Comparison of ENCODE assay signal across 14 cellular contexts in the genomic region with DNA sequence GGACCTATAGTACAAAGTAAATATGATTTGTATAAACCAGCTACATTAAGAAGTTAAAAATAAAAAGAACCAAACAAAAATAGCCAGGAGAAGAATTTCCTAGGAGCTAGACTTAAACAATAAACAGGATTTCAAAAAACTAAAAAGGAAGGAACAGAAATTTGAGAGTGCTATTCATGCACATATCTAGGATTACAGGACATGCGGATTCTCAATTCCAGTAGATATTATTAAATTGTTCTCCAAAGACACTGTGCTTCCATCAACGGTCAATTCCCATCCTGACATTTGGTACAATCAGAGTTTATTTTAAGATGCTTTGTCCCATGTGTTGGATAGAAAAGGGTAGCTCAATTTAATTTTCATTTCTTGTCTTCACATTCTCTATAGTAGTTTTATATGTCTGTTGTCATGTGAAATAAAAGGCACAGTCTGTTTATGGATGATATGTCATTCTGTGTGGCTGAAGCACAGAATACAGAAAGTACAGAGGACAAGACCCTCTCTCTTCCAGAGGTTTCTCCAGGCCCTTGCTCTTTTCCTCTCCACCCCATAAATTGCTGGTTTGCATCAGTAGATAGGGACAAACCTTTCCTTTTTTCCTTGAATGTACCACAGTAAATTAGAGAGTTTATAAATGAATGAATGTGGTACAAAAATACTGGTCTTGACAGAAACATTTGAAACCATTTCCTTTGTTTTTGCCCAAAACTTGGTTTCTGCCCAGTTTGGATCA. TPM values are rescaled to one million over a fixed set of nuclear protein-coding genes. Genes with fewer than 3 reads are reported as not detected.
DNase-seq lines count a peak whose midpoint lies in the region; ATAC-seq and TF ChIP-seq lines count a peak whose summit lies in the region.
"Had no signal": no experiment of that assay in that cellular context is flagged by ENCODE, and none has a peak within 500 bp of the region (broad histone marks: within the 10 kb centered on the region; RNA-seq: fewer than 3 reads in every experiment).

No MANE protein-coding gene starts in this region.

- H3K4me3 ChIP-seq in ascending aorta: peak overlapping the region; percentile 14 to 93
- H3K4me3 ChIP-seq in hepatocyte: no peak overlapping the region
- H3K4me3 ChIP-seq in skeletal muscle cell (ENCODE audit: low read depth, low read length): peak overlapping the region; percentile 92
- no peak overlapping the region for H3K4me3 ChIP-seq in HAP-1
- H3K4me3 ChIP-seq: BLaER1 treated with 17β-estradiol and CSF1 and Interleukin-3, amounts not matched to agents 10 nM and 100 nM had no signal

- H3K79me2 ChIP-seq in hepatocyte: peaks cover 80% of the 10 kb centered on the region

- H3K27me3 ChIP-seq in ascending aorta (no peaks in the 10 kb centered on the region), hepatocyte (no peaks in the 10 kb centered on the region), HAP-1 (ENCODE audit: low read depth) (no peaks in the 10 kb centered on the region)
- H3K27me3 ChIP-seq: BLaER1 treated with 17β-estradiol and CSF1 and Interleukin-3, amounts not matched to agents 10 nM and 100 nM had no signal

- peak overlapping the region; percentile 98 to 99 for H3K27ac ChIP-seq in ascending aorta
- H3K27ac ChIP-seq in hepatocyte: peak overlapping the region; percentile 42
- H3K27ac ChIP-seq: BLaER1 treated with 17β-estradiol and CSF1 and Interleukin-3, amounts not matched to agents 10 nM and 100 nM had no signal

- no peak overlapping the region for H2AFZ ChIP-seq in hepatocyte

- peaks cover 4 to 17% of the 10 kb centered on the region in 2 donors for H3K4me1 ChIP-seq in ascending aorta
- peaks cover 27% of the 10 kb centered on the region for H3K4me1 ChIP-seq in hepatocyte (ENCODE audit: insufficient read depth)
- peaks cover 36% of the 10 kb centered on the region for H3K4me1 ChIP-seq in HAP-1
- H3K4me1 ChIP-seq: BLaER1 treated with 17β-estradiol and CSF1 and Interleukin-3, amounts not matched to agents 10 nM and 100 nM had no signal

- ATAC-seq in HG02623 (IDR thresholded peaks at IDR 0.05; ENCODE audit: unreplicated experiment): no peak

- DNase-seq in Caki2 (ENCODE audit: low read depth) (peak; percentile 52), ascending aorta (ENCODE audit: low spot score in 2 of 2) (no peak), hepatocyte (ENCODE audit: low spot score) (no peak), skeletal muscle cell (ENCODE audit: low read depth) (no peak), HAP-1 (ENCODE audit: low spot score in 2 of 2) (no peak), hippocampal formation (lab: John Stamatoyannopoulos, UW) (no peak)
- no peak for DNase-seq in activated naive CD4-positive, alpha-beta T cell (lab: John Stamatoyannopoulos, UW)
- DNase-seq: activated CD4-positive, alpha-beta T cell treated with anti-CD3 and anti-CD28 coated beads, Interleukin-2, amount 50 U/mL, for 4 hours; effector CD8-positive, alpha-beta T cell; midbrain; NCI-H187 treated with DMSO at 0.1 percent for 48 hours; T-helper 1 cell had no signal

- H3K36me3 ChIP-seq in ascending aorta (no peaks in the 10 kb centered on the region), hepatocyte (replicated peaks; ENCODE audit: insufficient read depth, low read depth) (no peaks in the 10 kb centered on the region), HAP-1 (replicated peaks) (no peaks in the 10 kb centered on the region)
- H3K36me3 ChIP-seq: BLaER1 treated with 17β-estradiol and CSF1 and Interleukin-3, amounts not matched to agents 10 nM and 100 nM had no signal

- 87% methylated on average over 2 of the region's 2 CpGs for WGBS in hepatocyte (ENCODE audit: low lambda C conversion rate, missing lambda C conversion rate)

- TF ChIP-seq CTCF in ascending aorta (IDR thresholded peaks at IDR 0.05) (no peak), hepatocyte (IDR thresholded peaks at IDR 0.05; ENCODE audit: poor library complexity) (no peak)

- H4K20me1 ChIP-seq in hepatocyte (ENCODE audit: insufficient read depth, poor library complexity, severe bottlenecking): no peaks in the 10 kb centered on the region
- H4K20me1 ChIP-seq: BLaER1 treated with 17β-estradiol and CSF1 and Interleukin-3, amounts not matched to agents 10 nM and 100 nM had no signal

- H3K9me2 ChIP-seq in hepatocyte (replicated peaks; ENCODE audit: insufficient read depth): no peaks in the 10 kb centered on the region

- H3K4me2 ChIP-seq in hepatocyte: peak overlapping the region; percentile 80
- H3K4me2 ChIP-seq: BLaER1 treated with 17β-estradiol and CSF1 and Interleukin-3, amounts not matched to agents 10 nM and 100 nM had no signal

- H3K9me3 ChIP-seq in ascending aorta (no peaks in the 10 kb centered on the region), hepatocyte (ENCODE audit: low read depth) (no peaks in the 10 kb centered on the region), HAP-1 (no peaks in the 10 kb centered on the region)

- in situ Hi-C loops in Caki2 (cut with HindIII; ENCODE audit: low pct_unique_long_range_greater_than_20kb, low sequenced_read_pairs): no loop called here
- in situ Hi-C loops in HAP-1 (cut with MboI; ENCODE audit: low sequenced_read_pairs): loop anchor here (25.0 kb wide), 2 partner anchors 95 to 370 kb away; no protein-coding TSS in a partner anchor

- intact Hi-C loops in ascending aorta (cut with DNase I): no loop called here

RNA-seq across cellular contexts. Expression of a gene that starts 3.5 kb away (rescaled TPM):
- 119 and 120 TPM in 2 replicates for total RNA-seq in Caki2 (2014; rRNA removed; shearing (Covaris generic); ENCODE audit: low replicate concordance)
- total RNA-seq in ascending aorta (41.3 TPM), hepatocyte (148 and 155 TPM in 2 replicates)
- 93.8 and 97.3 TPM in 2 replicates for polyA plus RNA-seq in hepatocyte

Comparison
In these comparisons a context has a peak if more than half of its experiments do, and no peak if none do; other contexts are left out.
1. H3K4me3 ChIP-seq: peak in ascending aorta (2 of 2) and skeletal muscle cell (single experiment); none in hepatocyte (single experiment) and HAP-1 (single experiment).